2 cellular contexts compared by ENCODE assay signal in the genomic region with DNA sequence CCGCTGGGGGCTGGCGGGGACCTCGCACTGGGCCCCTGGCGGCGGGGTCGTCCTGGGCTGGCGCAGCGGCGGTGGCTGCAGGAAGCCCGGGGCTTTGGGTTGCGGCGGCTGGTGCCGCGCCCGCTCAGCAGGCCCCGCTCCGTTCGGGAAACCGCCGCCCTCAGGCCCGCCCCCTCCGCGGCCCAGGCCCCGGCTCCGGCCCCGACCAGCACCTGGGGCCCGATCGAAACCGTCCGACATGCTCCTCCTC.
TF ChIP-seq lines count a peak whose summit lies in the region.

No MANE protein-coding gene starts in this region.

TF ChIP-seq in A549, 52 proteins besides CTCF, POLR2A, EP300 and RAD21:
- TF ChIP-seq JUN (IDR thresholded peaks at IDR 0.05) (peak in 1 of 2 experiments; percentile 36; a peak in 1 of 5 replicates), PHF8 (IDR thresholded peaks at IDR 0.05; ENCODE audit: borderline replicate concordance, low read depth) (peak; percentile 27; the same call in 1 of the 2 replicates)

TF ChIP-seq in liver, 16 proteins besides CTCF, POLR2A, EP300 and RAD21:
- TF ChIP-seq YY1 (IDR thresholded peaks at IDR 0.05), result peak; percentile 12
